ENCODE assay signal across 25 cellular contexts in the genomic region with DNA sequence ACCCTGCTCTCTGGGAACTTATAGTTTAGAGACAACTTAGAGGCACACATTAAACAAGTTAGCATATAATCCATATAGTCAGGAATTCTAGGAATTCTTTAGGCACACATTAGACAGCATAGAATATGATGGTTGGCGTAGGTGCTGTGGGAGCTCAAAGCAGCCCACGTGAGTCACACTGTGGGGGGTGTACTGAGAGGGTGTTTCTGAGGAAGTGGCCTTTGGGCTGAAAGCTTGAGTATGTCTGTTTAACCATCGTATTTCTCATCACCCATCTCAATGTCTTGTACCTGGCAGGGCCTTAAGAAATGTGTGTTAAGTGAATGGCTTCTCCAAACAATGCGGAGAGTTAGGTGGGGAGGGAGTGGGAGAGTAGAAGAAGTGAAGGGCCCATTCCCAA.
DNase-seq lines count a peak whose midpoint lies in the region; ATAC-seq and TF ChIP-seq lines count a peak whose summit lies in the region.
"Had no signal": no experiment of that assay in that cellular context is flagged by ENCODE, and none has a peak within 500 bp of the region (broad histone marks: within the 10 kb centered on the region; RNA-seq: fewer than 3 reads in every experiment).

No MANE protein-coding gene starts in this region.

- ATAC-seq in activated CD8-positive, alpha-beta T cell treated with anti-CD3 and anti-CD28 coated beads for 36 hours: peak; percentile 45
- ATAC-seq in activated CD8-positive, alpha-beta T cell treated with anti-CD3 and anti-CD28 coated beads, Interleukin-2, amount 10 ng/mL, durations not matched to agents 7 days and 5 days: no peak
- ATAC-seq: body of pancreas, right lobe of liver, Right ventricle myocardium inferior had no signal

- no peak for TF ChIP-seq CTCF in activated CD8-positive, alpha-beta T cell treated with anti-CD3 and anti-CD28 coated beads for 36 hours (IDR thresholded peaks at IDR 0.05)
- no peak for TF ChIP-seq CTCF in fibroblast of mammary gland (conservative IDR thresholded peaks at IDR 0.05; ENCODE audit: control insufficient read depth, insufficient read depth, low read depth, low read length)

- DNase-seq in activated CD8-positive, alpha-beta T cell treated with anti-CD3 and anti-CD28 coated beads for 36 hours: peak; percentile 35
- DNase-seq in activated CD8-positive, alpha-beta T cell treated with anti-CD3 and anti-CD28 coated beads, Interleukin-2, amount 10 ng/mL, durations not matched to agents 7 days and 5 days: no peak
- peak; percentile 31 for DNase-seq in MV-4-11 (lab: John Stamatoyannopoulos, UW)
- DNase-seq in fibroblast of mammary gland (ENCODE audit: low read depth): peak; percentile 26
- no peak for DNase-seq in erythroblast (lab: John Stamatoyannopoulos, UW)
- DNase-seq in NCI-H1417 (lab: John Stamatoyannopoulos, UW): no peak
- no peak for DNase-seq in NOMO-1 treated with dmso at 0.1 percent for 144 hours (lab: John Stamatoyannopoulos, UW; ENCODE audit: unreplicated experiment)
- DNase-seq: activated T-cell treated with anti-CD3 and anti-CD28 coated beads, Interleukin-2, amount 50 U/mL, for 24 hours; body of pancreas; DND-41; head of caudate nucleus; KBM-7; left ventricle myocardium inferior; mesenchymal stem cell; NCI-H1417 treated with DMSO at 0.1 percent for 48 hours; NCI-H2081 treated with DMSO at 0.1 percent for 48 hours; NCI-H226; right lobe of liver; stimulated activated CD4-positive, alpha-beta T cell treated with anti-CD3 and anti-CD28 coated beads, Interleukin-4, amount 100 ng/mL, for 4 hours; T-helper 2 cell; upper lobe of left lung had no signal

- H3K27me3 ChIP-seq in subcutaneous abdominal adipose tissue (ENCODE audit: control insufficient read depth in 5 of 5, insufficient read depth in 4 of 5, low read length in 5 of 5): no peaks in the 10 kb centered on the region
- H3K27me3 ChIP-seq: body of pancreas, right lobe of liver, suprapubic skin, upper lobe of left lung had no signal

- H3K9ac ChIP-seq in subcutaneous abdominal adipose tissue (ENCODE audit: low read length in 5 of 5): no peak overlapping the region

- no peaks in the 10 kb centered on the region for H3K9me3 ChIP-seq in subcutaneous abdominal adipose tissue (ENCODE audit: control insufficient read depth in 5 of 5, low read length in 5 of 5)
- H3K9me3 ChIP-seq: body of pancreas, left ventricle myocardium inferior, right lobe of liver, suprapubic skin, upper lobe of left lung had no signal

- peaks cover 4 to 57% (median 34%) of the 10 kb centered on the region in 5 donors for H3K4me1 ChIP-seq in subcutaneous abdominal adipose tissue (ENCODE audit: control insufficient read depth in 5 of 5, insufficient read depth in 5 of 5, low read length in 5 of 5)
- H3K4me1 ChIP-seq: body of pancreas, left ventricle myocardium inferior, right lobe of liver, upper lobe of left lung had no signal

- POLR2A ChIA-PET in activated CD8-positive, alpha-beta T cell treated with anti-CD3 and anti-CD28 coated beads for 36 hours (lab: Charles Lee): no interaction called here
- POLR2A ChIA-PET in activated CD8-positive, alpha-beta T cell treated with anti-CD3 and anti-CD28 coated beads, Interleukin-2, amount 10 ng/mL, durations not matched to agents 7 days and 5 days (lab: Charles Lee): no interaction called here

- no peak for TF ChIP-seq POLR2A in erythroblast (IDR thresholded peaks at IDR 0.05; ENCODE audit: low read length)

- no peaks in the 10 kb centered on the region for H3K36me3 Mint-ChIP-seq in activated CD8-positive, alpha-beta T cell treated with anti-CD3 and anti-CD28 coated beads for 36 hours (ENCODE audit: low read depth)
- H3K36me3 Mint-ChIP-seq in activated CD8-positive, alpha-beta T cell treated with anti-CD3 and anti-CD28 coated beads, Interleukin-2, amount 10 ng/mL, durations not matched to agents 7 days and 5 days (ENCODE audit: low read depth): no peaks in the 10 kb centered on the region

- H3K27me3 Mint-ChIP-seq in activated CD8-positive, alpha-beta T cell treated with anti-CD3 and anti-CD28 coated beads for 36 hours: peaks cover 8% of the 10 kb centered on the region
- peaks cover 15% of the 10 kb centered on the region for H3K27me3 Mint-ChIP-seq in activated CD8-positive, alpha-beta T cell treated with anti-CD3 and anti-CD28 coated beads, Interleukin-2, amount 10 ng/mL, durations not matched to agents 7 days and 5 days (ENCODE audit: low read depth)

- H3K9me3 Mint-ChIP-seq in activated CD8-positive, alpha-beta T cell treated with anti-CD3 and anti-CD28 coated beads for 36 hours: no peaks in the 10 kb centered on the region
- H3K9me3 Mint-ChIP-seq in activated CD8-positive, alpha-beta T cell treated with anti-CD3 and anti-CD28 coated beads, Interleukin-2, amount 10 ng/mL, durations not matched to agents 7 days and 5 days (ENCODE audit: insufficient read depth): no peaks in the 10 kb centered on the region
- H3K9me3 Mint-ChIP-seq: activated T-cell treated with anti-CD3 and anti-CD28 coated beads, Interleukin-2, amount 50 U/mL, for 24 hours; central memory CD8-positive, alpha-beta T cell had no signal

- CTCF ChIA-PET in activated CD8-positive, alpha-beta T cell treated with anti-CD3 and anti-CD28 coated beads for 36 hours (lab: Charles Lee): no interaction called here
- CTCF ChIA-PET in activated CD8-positive, alpha-beta T cell treated with anti-CD3 and anti-CD28 coated beads, Interleukin-2, amount 10 ng/mL, durations not matched to agents 7 days and 5 days (lab: Charles Lee): no interaction called here

- no peak overlapping the region for H3K4me3 Mint-ChIP-seq in activated CD8-positive, alpha-beta T cell treated with anti-CD3 and anti-CD28 coated beads for 36 hours
- H3K4me3 Mint-ChIP-seq in activated CD8-positive, alpha-beta T cell treated with anti-CD3 and anti-CD28 coated beads, Interleukin-2, amount 10 ng/mL, durations not matched to agents 7 days and 5 days: no peak overlapping the region
- H3K4me3 Mint-ChIP-seq: activated T-cell treated with anti-CD3 and anti-CD28 coated beads, Interleukin-2, amount 50 U/mL, for 24 hours; central memory CD8-positive, alpha-beta T cell had no signal

- intact Hi-C loops in activated CD8-positive, alpha-beta T cell treated with anti-CD3 and anti-CD28 coated beads for 36 hours (cut with micrococcal nuclease): no loop called here

- H3K27ac ChIP-seq in subcutaneous abdominal adipose tissue (ENCODE audit: low read depth, low read length): peak overlapping the region; percentile 84
- H3K27ac ChIP-seq: body of pancreas, left ventricle myocardium inferior, right lobe of liver, suprapubic skin, upper lobe of left lung had no signal

- no peaks in the 10 kb centered on the region for H3K36me3 ChIP-seq in subcutaneous abdominal adipose tissue (ENCODE audit: control insufficient read depth in 5 of 5, insufficient read depth in 5 of 5, low read length in 5 of 5)
- H3K36me3 ChIP-seq: left ventricle myocardium inferior, right lobe of liver, suprapubic skin, upper lobe of left lung had no signal

- H3K4me3 ChIP-seq in fibroblast of mammary gland (ENCODE audit: control insufficient read depth, low read depth, low read length) (no peak overlapping the region), subcutaneous abdominal adipose tissue (ENCODE audit: low read depth in 1 of 5, low read length in 5 of 5) (no peak overlapping the region)
- H3K4me3 ChIP-seq: body of pancreas, left ventricle myocardium inferior, right lobe of liver, suprapubic skin, upper lobe of left lung had no signal

- peaks cover 4% of the 10 kb centered on the region for H3K4me1 Mint-ChIP-seq in activated CD8-positive, alpha-beta T cell treated with anti-CD3 and anti-CD28 coated beads for 36 hours (ENCODE audit: low read depth)
- H3K4me1 Mint-ChIP-seq in activated CD8-positive, alpha-beta T cell treated with anti-CD3 and anti-CD28 coated beads, Interleukin-2, amount 10 ng/mL, durations not matched to agents 7 days and 5 days (ENCODE audit: low read depth): no peaks in the 10 kb centered on the region
- H3K4me1 Mint-ChIP-seq: central memory CD8-positive, alpha-beta T cell had no signal

- H3K27ac Mint-ChIP-seq in activated CD8-positive, alpha-beta T cell treated with anti-CD3 and anti-CD28 coated beads for 36 hours: no peak overlapping the region
- H3K27ac Mint-ChIP-seq in activated CD8-positive, alpha-beta T cell treated with anti-CD3 and anti-CD28 coated beads, Interleukin-2, amount 10 ng/mL, durations not matched to agents 7 days and 5 days: no peak overlapping the region
- H3K27ac Mint-ChIP-seq: activated T-cell treated with anti-CD3 and anti-CD28 coated beads, Interleukin-2, amount 50 U/mL, for 24 hours had no signal

Comparison
In these comparisons a context has a peak if more than half of its experiments do, and no peak if none do; other contexts are left out.
1. DNase-seq: peak in activated CD8-positive, alpha-beta T cell treated with anti-CD3 and anti-CD28 coated beads for 36 hours (single experiment), MV-4-11 (single experiment) and fibroblast of mammary gland (single experiment); none in activated CD8-positive, alpha-beta T cell treated with anti-CD3 and anti-CD28 coated beads, Interleukin-2, amount 10 ng/mL, durations not matched to agents 7 days and 5 days (single experiment), erythroblast (0 of 2), NCI-H1417 (0 of 3) and NOMO-1 treated with dmso at 0.1 percent for 144 hours (single experiment).